Comparison of ENCODE assay signal across 2 cellular contexts in genomic region chr2:231935815-231936214, GRCh38.
TF ChIP-seq lines count a peak whose summit lies in the region.

No MANE protein-coding gene starts in this region.

TF ChIP-seq in GM23338, 12 proteins besides CTCF, POLR2A, EP300 and RAD21:
- TF ChIP-seq JUNB (IDR thresholded peaks at IDR 0.05; ENCODE audit: unreplicated experiment) (no peak), STAT1 (IDR thresholded peaks at IDR 0.05; ENCODE audit: unreplicated experiment) (no peak), NANOG (IDR thresholded peaks at IDR 0.05; ENCODE audit: borderline replicate concordance) (no peak), EZH2 (IDR thresholded peaks at IDR 0.05; ENCODE audit: low read depth, unreplicated experiment) (no peak), ZNF462 (CRISPR knock-in tag; IDR thresholded peaks at IDR 0.05) (no peak), REST (IDR thresholded peaks at IDR 0.05; ENCODE audit: unreplicated experiment) (no peak), EZH2phosphoT487 (IDR thresholded peaks at IDR 0.05; ENCODE audit: unreplicated experiment) (no peak), ETS1 (IDR thresholded peaks at IDR 0.05) (no peak), CREB1 (CRISPR knock-in tag; IDR thresholded peaks at IDR 0.05; ENCODE audit: low read depth) (no peak), ZNF331 (CRISPR knock-in tag; IDR thresholded peaks at IDR 0.05; ENCODE audit: low read depth) (no peak), ZNF114 (CRISPR knock-in tag; IDR thresholded peaks at IDR 0.05) (no peak), POLR2AphosphoS5 (IDR thresholded peaks at IDR 0.05; ENCODE audit: low read depth) (no peak)

TF ChIP-seq in K562, 482 proteins besides CTCF, POLR2A, EP300 and RAD21:
- no peak for TF ChIP-seq GATAD2A (IDR thresholded peaks at IDR 0.05)
- TF ChIP-seq ZNF512 (tag; IDR thresholded peaks at IDR 0.05) = peak; percentile 63
TF ChIP-seq in K562: peak in this region for 1.
